Comparison of ENCODE assay signal across 13 cellular contexts in genomic region chr2:173187911-173188788, GRCh38.
A peak's percentile ranks its signal among the peaks of the same experiment; 100 is the strongest.
DNase-seq lines count a peak whose midpoint lies in the region; ATAC-seq and TF ChIP-seq lines count a peak whose summit lies in the region.
"Had no signal": no experiment of that assay in that cellular context is flagged by ENCODE, and none has a peak within 500 bp of the region (broad histone marks: within the 10 kb centered on the region; RNA-seq: fewer than 3 reads in every experiment).

No MANE protein-coding gene starts in this region.

- H4K20me1 ChIP-seq in SK-N-SH (ENCODE audit: insufficient read depth) = no peaks in the 10 kb centered on the region
- H4K20me1 ChIP-seq in neural progenitor cell (ENCODE audit: low read depth) = no peaks in the 10 kb centered on the region

- H3K27me3 ChIP-seq in SK-N-SH (ENCODE audit: insufficient read depth) (no peaks in the 10 kb centered on the region), rectal smooth muscle tissue (ENCODE audit: control insufficient read depth, insufficient read depth, low read length) (no peaks in the 10 kb centered on the region), neural progenitor cell (no peaks in the 10 kb centered on the region)
- H3K27me3 ChIP-seq: upper lobe of right lung had no signal

- H3K9ac ChIP-seq in SK-N-SH (no peak overlapping the region; the same call in 1 of the 2 replicates), rectal smooth muscle tissue (ENCODE audit: low read length) (no peak overlapping the region), neural progenitor cell (no peak overlapping the region)
- H3K9ac ChIP-seq: KMS-11 had no signal

- H3K27ac Mint-ChIP-seq in neural progenitor cell = no peak overlapping the region

- H3K36me3 Mint-ChIP-seq in neural progenitor cell = peaks cover 5% of the 10 kb centered on the region

- H3K36me3 ChIP-seq in SK-N-SH (replicated peaks in 1 of 2; ENCODE audit: control insufficient read depth in 1 of 2, insufficient read depth in 2 of 2, low read length in 1 of 2) (peaks cover 13 to 14% of the 10 kb centered on the region in 2 experiments), rectal smooth muscle tissue (ENCODE audit: control insufficient read depth, insufficient read depth, low read length) (no peaks in the 10 kb centered on the region), neural progenitor cell (no peaks in the 10 kb centered on the region)

- H3F3A ChIP-seq in SK-N-SH (replicated peaks; ENCODE audit: insufficient read depth) (peaks cover 29% of the 10 kb centered on the region), neural progenitor cell (ENCODE audit: low read depth) (peaks cover 8% of the 10 kb centered on the region)

- POLR2A ChIA-PET in SK-N-SH (lab: Yijun Ruan, JAX) = no interaction called here

- DNase-seq in EH (ENCODE audit: low read depth) (peak; percentile 79), SK-N-SH (no peak), fibroblast of villous mesenchyme (ENCODE audit: low read depth) (peak; percentile 27), neural progenitor cell (ENCODE audit: low spot score) (no peak), SKM-1 treated with dmso at 0.1 percent for 144 hours (lab: John Stamatoyannopoulos, UW; ENCODE audit: unreplicated experiment) (no peak)
- DNase-seq: activated effector memory CD4-positive, alpha-beta T cell treated with anti-CD3 and anti-CD28 coated beads, Interleukin-2, amount 50 U/mL, for 16 hours; mesendoderm; NCI-H82; upper lobe of right lung had no signal

- no peaks in the 10 kb centered on the region for H3K9me3 Mint-ChIP-seq in neural progenitor cell

- H3K4me1 ChIP-seq in SK-N-SH (ENCODE audit: control insufficient read depth in 1 of 2, insufficient read depth in 2 of 2, low read depth in 1 of 2, low read length in 1 of 2) (peaks cover 0 to 36% of the 10 kb centered on the region in 2 experiments; a peak in 3 of 4 replicates), rectal smooth muscle tissue (ENCODE audit: control insufficient read depth, insufficient read depth, low read length) (peaks cover 27% of the 10 kb centered on the region), neural progenitor cell (peaks cover 17% of the 10 kb centered on the region)

- H3K79me2 ChIP-seq in SK-N-SH (ENCODE audit: insufficient read depth) = no peaks in the 10 kb centered on the region
- H3K79me2 ChIP-seq in neural progenitor cell (ENCODE audit: low read depth) = no peaks in the 10 kb centered on the region

- H3K4me2 ChIP-seq in SK-N-SH = peak overlapping the region; percentile 14; the same call in 1 of the 2 replicates
- H3K4me2 ChIP-seq in neural progenitor cell = no peak overlapping the region
- H3K4me2 ChIP-seq: KMS-11 had no signal

- WGBS in SK-N-SH (ENCODE audit: low lambda C conversion rate) = 83% methylated on average over 6 of the region's 6 CpGs

- TF ChIP-seq EP300 in SK-N-SH (IDR thresholded peaks at IDR 0.05; ENCODE audit: borderline replicate concordance in 1 of 2, low read depth in 1 of 2, low read length in 1 of 2) = no peak

- no peak overlapping the region for H3K4me3 Mint-ChIP-seq in neural progenitor cell

- ATAC-seq in HG02970 (IDR thresholded peaks at IDR 0.05; ENCODE audit: low FRiP score, unreplicated experiment) = no peak
- no peak for ATAC-seq in GM18868 (IDR thresholded peaks at IDR 0.05; ENCODE audit: unreplicated experiment)
- ATAC-seq: upper lobe of right lung had no signal

- peak overlapping the region; percentile 28 to 59; a peak in 3 of 4 replicates for H3K27ac ChIP-seq in SK-N-SH (ENCODE audit: low read depth in 2 of 2, low read length in 1 of 2)
- peak overlapping the region; percentile 15 for H3K27ac ChIP-seq in rectal smooth muscle tissue (ENCODE audit: low read depth, low read length)
- H3K27ac ChIP-seq in neural progenitor cell = no peak overlapping the region
- H3K27ac ChIP-seq: KMS-11, upper lobe of right lung had no signal

- no peak for TF ChIP-seq RAD21 in SK-N-SH (IDR thresholded peaks at IDR 0.05; ENCODE audit: low read length)

- H2AFZ ChIP-seq in SK-N-SH (ENCODE audit: low read depth) = no peak overlapping the region
- no peak overlapping the region for H2AFZ ChIP-seq in neural progenitor cell (replicated peaks)

- no peaks in the 10 kb centered on the region for H3K27me3 Mint-ChIP-seq in neural progenitor cell (ENCODE audit: insufficient read depth, low read depth)

- CTCF ChIA-PET in SK-N-SH (lab: Yijun Ruan, JAX) = interaction anchor here (1.1 to 2.0 kb wide), 3 partner anchors 160 to 382 kb away, joined by 3 to 9 read pairs (median 6); no protein-coding TSS in a partner anchor

- no peaks in the 10 kb centered on the region for H3K9me2 ChIP-seq in SK-N-SH

- peaks cover 4% of the 10 kb centered on the region for H3K4me1 Mint-ChIP-seq in neural progenitor cell

- TF ChIP-seq CTCF in SK-N-SH (IDR thresholded peaks at IDR 0.05) = no peak
- TF ChIP-seq CTCF in fibroblast of villous mesenchyme (IDR thresholded peaks at IDR 0.05; ENCODE audit: insufficient read depth, low read depth, low read length) = no peak
- no peak for TF ChIP-seq CTCF in neural progenitor cell (IDR thresholded peaks at IDR 0.05)

- H3K9me3 ChIP-seq in SK-N-SH (no peaks in the 10 kb centered on the region), neural progenitor cell (ENCODE audit: low read depth) (no peaks in the 10 kb centered on the region)
- H3K9me3 ChIP-seq: upper lobe of right lung had no signal

- H3K4me3 ChIP-seq in SK-N-SH (ENCODE audit: low read depth in 2 of 2, low read length in 1 of 2) (no peak overlapping the region), fibroblast of villous mesenchyme (ENCODE audit: low read depth, low read length) (no peak overlapping the region), rectal smooth muscle tissue (ENCODE audit: low read length) (no peak overlapping the region), neural progenitor cell (no peak overlapping the region)
- H3K4me3 ChIP-seq: upper lobe of right lung had no signal

TF ChIP-seq in SK-N-SH, 30 proteins besides CTCF, POLR2A, EP300 and RAD21:
- TF ChIP-seq TCF12 (IDR thresholded peaks at IDR 0.05) = peak; percentile 24
- TF ChIP-seq USF1 (IDR thresholded peaks at IDR 0.05; ENCODE audit: borderline replicate concordance, low read depth) = no peak
- no peak for TF ChIP-seq USF2 (IDR thresholded peaks at IDR 0.05; ENCODE audit: borderline replicate concordance, low read depth, low read length)
- no peak for TF ChIP-seq RXRA (IDR thresholded peaks at IDR 0.05; ENCODE audit: borderline replicate concordance, low read depth)
- TF ChIP-seq PBX3 (IDR thresholded peaks at IDR 0.05) = peak; percentile 23; the same call in 1 of the 2 replicates
- no peak for TF ChIP-seq CHD2 (IDR thresholded peaks at IDR 0.05; ENCODE audit: low read length, partially characterized antibody)
- TF ChIP-seq MAX (IDR thresholded peaks at IDR 0.05; ENCODE audit: low read depth) = no peak
- peak; percentile 39; the same call in 1 of the 2 replicates for TF ChIP-seq NFIC (IDR thresholded peaks at IDR 0.05; ENCODE audit: borderline replicate concordance)
- no peak for TF ChIP-seq JUND (IDR thresholded peaks at IDR 0.05)
- TF ChIP-seq MEF2A (IDR thresholded peaks at IDR 0.05; ENCODE audit: borderline replicate concordance, low read depth) = peak; percentile 41; the same call in 1 of the 2 replicates
- TF ChIP-seq POLR2AphosphoS5 (IDR thresholded peaks at IDR 0.05; ENCODE audit: low read depth, low read length) = no peak

Comparison
In these comparisons a context has a peak if more than half of its experiments do, and no peak if none do; other contexts are left out.
1. DNase-seq: peak in EH (single experiment) and fibroblast of villous mesenchyme (single experiment); none in SK-N-SH (single experiment), neural progenitor cell (single experiment) and SKM-1 treated with dmso at 0.1 percent for 144 hours (single experiment).